Comparison of ENCODE assay signal across 8 cellular contexts in genomic region chr15:61835476-61836106, GRCh38.
DNase-seq lines count a peak whose midpoint lies in the region; ATAC-seq and TF ChIP-seq lines count a peak whose summit lies in the region.

No MANE protein-coding gene starts in this region.

- H3K4me1 ChIP-seq in endocrine pancreas (ENCODE audit: control insufficient read depth, insufficient read depth, low read length) (no peaks in the 10 kb centered on the region), mucosa of descending colon (ENCODE audit: low read depth) (no peaks in the 10 kb centered on the region)

- H3K4me3 Mint-ChIP-seq in activated CD8-positive, alpha-beta T cell treated with anti-CD3 and anti-CD28 coated beads, Interleukin-2, amount 10 ng/mL, durations not matched to agents 7 days and 5 days = no peak overlapping the region

- CTCF ChIA-PET in activated CD8-positive, alpha-beta T cell treated with anti-CD3 and anti-CD28 coated beads, Interleukin-2, amount 10 ng/mL, durations not matched to agents 7 days and 5 days (lab: Charles Lee) = interaction anchor here (0.7 to 3.2 kb wide), 19 partner anchors 10 to 1249 kb away, joined by 3 to 36 read pairs (median 5); partner anchors contain the start of gene VPS13C

- no peaks in the 10 kb centered on the region for H3K9me3 Mint-ChIP-seq in activated CD8-positive, alpha-beta T cell treated with anti-CD3 and anti-CD28 coated beads, Interleukin-2, amount 10 ng/mL, durations not matched to agents 7 days and 5 days (ENCODE audit: insufficient read depth)

- H3K36me3 Mint-ChIP-seq in activated CD8-positive, alpha-beta T cell treated with anti-CD3 and anti-CD28 coated beads, Interleukin-2, amount 10 ng/mL, durations not matched to agents 7 days and 5 days (ENCODE audit: low read depth) = no peaks in the 10 kb centered on the region

- H3K9me3 ChIP-seq in endocrine pancreas (ENCODE audit: control insufficient read depth, low read length) (no peaks in the 10 kb centered on the region), mucosa of descending colon (no peaks in the 10 kb centered on the region)

- peaks cover 12% of the 10 kb centered on the region for H3K4me1 Mint-ChIP-seq in activated CD8-positive, alpha-beta T cell treated with anti-CD3 and anti-CD28 coated beads, Interleukin-2, amount 10 ng/mL, durations not matched to agents 7 days and 5 days (ENCODE audit: low read depth)

- H3K36me3 ChIP-seq in endocrine pancreas (ENCODE audit: control insufficient read depth, insufficient read depth, low read length) (no peaks in the 10 kb centered on the region), mucosa of descending colon (ENCODE audit: low read depth) (no peaks in the 10 kb centered on the region)

- DNase-seq in AG09309 (ENCODE audit: low read depth) = no peak
- peak; percentile 22 for DNase-seq in H4 (ENCODE audit: low spot score)
- DNase-seq in NCI-H748 (lab: John Stamatoyannopoulos, UW; ENCODE audit: unreplicated experiment) = peak; percentile 44
- DNase-seq in activated CD8-positive, alpha-beta T cell treated with anti-CD3 and anti-CD28 coated beads, Interleukin-2, amount 10 ng/mL, durations not matched to agents 7 days and 5 days = peak; percentile 66
- peak in 2 of 3 donors; percentile 60 to 76 for DNase-seq in mucosa of descending colon
- peak; percentile 21 for DNase-seq in stimulated activated CD8-positive, alpha-beta memory T cell treated with anti-CD3 and anti-CD28 coated beads, Interleukin-7, amount 100 ng/mL, for 4 hours (ENCODE audit: low read depth in 2 of 2)
- no peak for DNase-seq in cortex of kidney (lab: John Stamatoyannopoulos, UW)

- peak overlapping the region; percentile 17 for H3K9ac ChIP-seq in endocrine pancreas (ENCODE audit: control insufficient read depth, insufficient read depth, low read length)

- TF ChIP-seq CTCF in AG09309 (IDR thresholded peaks at IDR 0.05; ENCODE audit: control insufficient read depth, insufficient read depth, low read depth, low read length, missing control alignments) = peak; percentile 93
- peak; percentile 84 for TF ChIP-seq CTCF in mucosa of descending colon (IDR thresholded peaks at IDR 0.05)

- H3K4me3 ChIP-seq in AG09309 (ENCODE audit: control insufficient read depth, low read depth, low read length) = peak overlapping the region; percentile 29
- H3K4me3 ChIP-seq in endocrine pancreas (ENCODE audit: control insufficient read depth, insufficient read depth, low read length) = no peak overlapping the region
- H3K4me3 ChIP-seq in mucosa of descending colon = no peak overlapping the region

- H3K27me3 Mint-ChIP-seq in activated CD8-positive, alpha-beta T cell treated with anti-CD3 and anti-CD28 coated beads, Interleukin-2, amount 10 ng/mL, durations not matched to agents 7 days and 5 days (ENCODE audit: low read depth) = peaks cover 13% of the 10 kb centered on the region

- intact Hi-C loops in mucosa of descending colon (cut with DNase I, micrococcal nuclease) = no loop called here

- H3K27me3 ChIP-seq in endocrine pancreas (ENCODE audit: control insufficient read depth, insufficient read depth, low read length) = no peaks in the 10 kb centered on the region

- H3K27ac Mint-ChIP-seq in activated CD8-positive, alpha-beta T cell treated with anti-CD3 and anti-CD28 coated beads, Interleukin-2, amount 10 ng/mL, durations not matched to agents 7 days and 5 days = no peak overlapping the region

- ATAC-seq in activated CD8-positive, alpha-beta T cell treated with anti-CD3 and anti-CD28 coated beads, Interleukin-2, amount 10 ng/mL, durations not matched to agents 7 days and 5 days = no peak
- ATAC-seq in mucosa of descending colon = peak; percentile 76

- POLR2A ChIA-PET in activated CD8-positive, alpha-beta T cell treated with anti-CD3 and anti-CD28 coated beads, Interleukin-2, amount 10 ng/mL, durations not matched to agents 7 days and 5 days (lab: Charles Lee) = no interaction called here

Comparison
In these comparisons a context has a peak if more than half of its experiments do, and no peak if none do; other contexts are left out.
1. DNase-seq: peak in H4 (single experiment), NCI-H748 (single experiment), activated CD8-positive, alpha-beta T cell treated with anti-CD3 and anti-CD28 coated beads, Interleukin-2, amount 10 ng/mL, durations not matched to agents 7 days and 5 days (single experiment), mucosa of descending colon (2 of 3) and stimulated activated CD8-positive, alpha-beta memory T cell treated with anti-CD3 and anti-CD28 coated beads, Interleukin-7, amount 100 ng/mL, for 4 hours (2 of 2); none in AG09309 (single experiment) and cortex of kidney (single experiment).